20 cellular contexts compared by ENCODE assay signal in the genomic region with DNA sequence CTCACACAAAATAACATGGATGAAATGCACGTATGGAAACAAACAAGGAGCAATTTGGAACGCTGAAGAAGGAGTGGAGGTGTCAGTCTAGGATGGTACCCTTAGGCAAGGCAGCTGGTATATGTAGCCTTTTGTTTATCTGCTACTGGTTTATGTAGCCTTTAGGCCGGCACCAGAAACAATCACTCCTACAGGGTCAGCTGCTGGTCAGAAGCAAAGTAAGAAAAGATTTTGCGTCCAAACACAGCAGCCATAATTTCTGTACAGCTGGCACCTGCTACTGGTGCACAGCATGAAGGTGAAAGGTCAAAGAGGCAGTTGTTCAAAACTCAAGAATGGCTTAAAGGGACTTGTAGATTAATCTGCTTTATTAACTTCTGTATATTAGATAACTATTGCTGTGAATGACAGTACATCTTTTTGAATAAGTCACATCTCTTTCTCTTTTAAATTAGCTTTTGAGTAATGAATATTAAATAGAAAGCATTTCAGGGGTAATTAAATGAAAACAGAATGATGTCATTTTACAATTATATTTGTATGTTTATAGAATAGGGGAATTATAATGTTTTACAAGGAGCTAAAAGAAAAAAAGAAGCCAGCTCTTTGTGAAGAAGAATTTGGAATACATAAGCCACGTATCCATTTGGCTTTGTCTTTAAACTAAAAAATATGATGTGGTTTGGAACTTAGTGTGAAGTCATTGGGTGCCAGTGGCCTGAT. TPM values are rescaled to one million over a fixed set of nuclear protein-coding genes. Genes with fewer than 3 reads are reported as not detected.
DNase-seq lines count a peak whose midpoint lies in the region; FAIRE-seq and TF ChIP-seq lines count a peak whose summit lies in the region.
"Had no signal": no experiment of that assay in that cellular context is flagged by ENCODE, and none has a peak within 500 bp of the region (broad histone marks: within the 10 kb centered on the region; RNA-seq: fewer than 3 reads in every experiment).

No MANE protein-coding gene starts in this region.

- no peaks in the 10 kb centered on the region for H3K9me3 ChIP-seq in SJCRH30 (replicated peaks)

- no peak overlapping the region for H3K4me3 ChIP-seq in SJCRH30

- H3K36me3 ChIP-seq in SJCRH30, result no peaks in the 10 kb centered on the region; the same call in 1 of the 2 replicates

- H3K27ac ChIP-seq in SJCRH30, result no peak overlapping the region

- FAIRE-seq in H54 (lab: Jason Lieb, UNC), result no peak
- FAIRE-seq: A204.1 had no signal

- H3K4me1 ChIP-seq in SJCRH30, result peaks cover 19% of the 10 kb centered on the region

- no peak for TF ChIP-seq POLR2A in H54 (IDR thresholded peaks at IDR 0.05; ENCODE audit: low read depth, low read length)

- DNase-seq in NCI-H1417 (lab: John Stamatoyannopoulos, UW), result peak in 2 of 3 experiments; percentile 31 to 82
- DNase-seq in NCI-H1417 treated with DMSO at 0.1 percent for 48 hours (lab: John Stamatoyannopoulos, UW), result no peak
- DNase-seq in NCI-H2227 treated with DMSO at 0.1 percent for 48 hours (lab: John Stamatoyannopoulos, UW), result peak; percentile 26
- peak; percentile 65 to 80 for DNase-seq in SJCRH30
- peak; percentile 34 for DNase-seq in retina
- DNase-seq in DMS153 treated with DMSO at 0.1 percent for 48 hours (lab: John Stamatoyannopoulos, UW; ENCODE audit: unreplicated experiment), result no peak
- no peak for DNase-seq in Ammon's horn (ENCODE audit: low spot score)
- no peak for DNase-seq in H54 (ENCODE audit: insufficient read length, low spot score)
- DNase-seq: C1 segment of cervical spinal cord, H7, Kasumi-1, MM.1S, NCI-H1105 treated with DMSO at 0.1 percent for 48 hours, NCI-H2029, NCI-H2171, NCI-H510A, OCI-M1, SIG-M5 had no signal

- H3K27me3 ChIP-seq in SJCRH30, result no peaks in the 10 kb centered on the region

RNA-seq across cellular contexts. Expression of a gene that starts 33.1 kb away (rescaled TPM):
- 6.2 and 6.9 TPM in 2 replicates for total RNA-seq in SJCRH30 (2014; rRNA removed; shearing (Covaris generic))
- total RNA-seq: H7, HT-29 had no signal

Comparison
In these comparisons a context has a peak if more than half of its experiments do, and no peak if none do; other contexts are left out.
1. DNase-seq: peak in NCI-H1417 (2 of 3), NCI-H2227 treated with DMSO at 0.1 percent for 48 hours (single experiment), SJCRH30 (2 of 2) and retina (single experiment); none in NCI-H1417 treated with DMSO at 0.1 percent for 48 hours (single experiment), DMS153 treated with DMSO at 0.1 percent for 48 hours (single experiment), Ammon's horn (single experiment) and H54 (single experiment).